8 cellular contexts compared by ENCODE assay signal in the genomic region with DNA sequence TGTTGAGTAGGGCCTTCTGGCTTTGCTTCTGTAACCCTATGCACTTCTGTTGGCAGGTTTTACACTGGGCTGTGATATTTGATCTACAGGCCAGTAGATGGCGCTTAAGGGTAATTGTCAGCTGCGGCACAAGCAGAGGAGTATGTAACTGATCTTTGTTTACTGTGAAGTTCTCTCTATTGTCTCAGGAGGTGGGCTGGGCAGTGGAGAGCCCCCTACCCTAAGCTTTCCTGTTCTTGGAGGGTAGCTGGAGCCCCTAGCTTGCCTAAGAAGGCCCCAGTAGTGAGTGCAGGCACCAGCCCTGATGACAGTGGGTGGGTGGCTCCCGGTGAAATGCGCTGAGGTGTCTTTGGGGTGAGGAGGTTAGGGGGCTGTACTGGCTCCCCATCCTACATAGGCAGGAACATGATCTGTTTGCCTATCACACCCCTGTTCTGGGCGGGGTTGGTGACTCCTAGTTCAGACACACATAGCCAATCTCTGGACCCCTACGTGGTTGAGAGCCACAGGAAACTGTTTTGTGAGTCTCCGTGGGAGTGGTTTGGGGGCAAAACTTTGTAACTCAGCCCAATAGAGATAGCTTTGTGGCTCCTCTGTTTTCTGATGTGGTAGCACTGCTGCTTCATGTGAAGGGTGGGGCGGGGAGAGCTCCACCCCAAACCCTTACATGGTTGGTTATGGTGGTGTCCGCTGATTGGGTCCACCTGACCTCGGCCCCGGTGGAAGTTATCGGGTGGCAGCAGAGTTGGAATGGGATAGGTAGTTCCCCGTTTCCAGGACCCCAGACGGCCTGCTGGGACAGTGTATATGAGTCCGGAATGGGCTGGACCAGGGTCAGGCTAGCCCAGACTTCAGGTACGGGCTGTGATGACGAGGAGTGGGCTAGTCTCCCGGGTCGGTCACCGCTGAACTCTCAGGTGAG.
A peak's percentile ranks its signal among the peaks of the same experiment; 100 is the strongest.
DNase-seq lines count a peak whose midpoint lies in the region; ATAC-seq, FAIRE-seq and TF ChIP-seq lines count a peak whose summit lies in the region.

No MANE protein-coding gene starts in this region.

- peak overlapping the region; percentile 36 for H2AFZ ChIP-seq in mesenchymal stem cell (ENCODE audit: low read depth, low read length)

- no peak for TF ChIP-seq POLR2A in GM12891 (IDR thresholded peaks at IDR 0.05; ENCODE audit: low read depth, low read length)

- H3K14ac ChIP-seq in mesenchymal stem cell (ENCODE audit: low read length in 2 of 2) = no peak overlapping the region

- H3K36me3 ChIP-seq in endodermal cell (ENCODE audit: control insufficient read depth, insufficient read depth, low read length) = no peaks in the 10 kb centered on the region
- no peaks in the 10 kb centered on the region for H3K36me3 ChIP-seq in mesenchymal stem cell (ENCODE audit: control insufficient read depth in 1 of 2, insufficient read depth in 2 of 2, low read depth in 1 of 2, low read length in 2 of 2)

- CTCF ChIA-PET in activated CD4-positive, alpha-beta memory T cell treated with anti-CD3 and anti-CD28 coated beads, Interleukin-2, amount 10 ng/mL, durations not matched to agents 7 days and 5 days (lab: Charles Lee) = interaction anchor here (0.6 to 4.0 kb wide), 39 partner anchors 13 to 581 kb away, joined by 3 to 91 read pairs (median 5); partner anchors contain the start of genes SLFN11, SLFN12L, SLFN13 and TAF15

- no peaks in the 10 kb centered on the region for H3K9me3 ChIP-seq in endodermal cell (ENCODE audit: control insufficient read depth, low read length)
- H3K9me3 ChIP-seq in mesenchymal stem cell (ENCODE audit: control insufficient read depth, low read length) = peaks cover 3% of the 10 kb centered on the region

- no peak overlapping the region for H2BK5ac ChIP-seq in mesenchymal stem cell (ENCODE audit: low read depth, low read length, poor library complexity, severe bottlenecking)

- H2BK120ac ChIP-seq in mesenchymal stem cell (ENCODE audit: low read depth, low read length) = no peak overlapping the region

- no peak overlapping the region for H4K91ac ChIP-seq in mesenchymal stem cell (ENCODE audit: low read length)

- peaks cover 42% of the 10 kb centered on the region for H3K4me1 Mint-ChIP-seq in activated CD4-positive, alpha-beta memory T cell treated with anti-CD3 and anti-CD28 coated beads, Interleukin-2, amount 10 ng/mL, durations not matched to agents 7 days and 5 days
- H3K4me1 Mint-ChIP-seq in endodermal cell = peaks cover 24% of the 10 kb centered on the region

- H3K9ac ChIP-seq in endodermal cell (ENCODE audit: extremely low read depth, low read length, poor library complexity, severe bottlenecking) (no peak overlapping the region), mesenchymal stem cell (ENCODE audit: low read length) (peak overlapping the region; percentile 68)

- H3K27ac ChIP-seq in endodermal cell (ENCODE audit: low read depth, low read length) (no peak overlapping the region), mesenchymal stem cell (ENCODE audit: low read length, poor library complexity, severe bottlenecking) (no peak overlapping the region)

- H3K4me3 ChIP-seq in endodermal cell (ENCODE audit: low read length) (no peak overlapping the region), mesenchymal stem cell (ENCODE audit: insufficient read depth in 1 of 2, low read depth in 1 of 2, low read length in 2 of 2) (peak overlapping the region in 1 of 2 experiments; percentile 59)

- no peaks in the 10 kb centered on the region for H3K79me1 ChIP-seq in mesenchymal stem cell (replicated peaks; ENCODE audit: low read length, poor library complexity, severe bottlenecking)

- no peak overlapping the region for H2BK12ac ChIP-seq in mesenchymal stem cell (ENCODE audit: low read length in 2 of 2)

- H4K8ac ChIP-seq in mesenchymal stem cell (ENCODE audit: low read length) = no peak overlapping the region

- no peak overlapping the region for H3K4ac ChIP-seq in mesenchymal stem cell (ENCODE audit: low read depth in 1 of 2, low read length in 2 of 2)

- H3K4me1 ChIP-seq in endodermal cell (ENCODE audit: control insufficient read depth, insufficient read depth, low read length) (peaks cover 2% of the 10 kb centered on the region), mesenchymal stem cell (ENCODE audit: control insufficient read depth, insufficient read depth, low read depth, low read length) (peaks cover 4% of the 10 kb centered on the region)

- no peak overlapping the region for H3K18ac ChIP-seq in mesenchymal stem cell (ENCODE audit: low read depth in 1 of 2, low read length in 2 of 2)

- peak; percentile 97 for FAIRE-seq in GM12891 (lab: Jason Lieb, UNC)

- H3K23ac ChIP-seq in mesenchymal stem cell (ENCODE audit: low read length in 2 of 2) = no peak overlapping the region

- peak overlapping the region; percentile 83 for H3K4me3 Mint-ChIP-seq in activated CD4-positive, alpha-beta memory T cell treated with anti-CD3 and anti-CD28 coated beads, Interleukin-2, amount 10 ng/mL, durations not matched to agents 7 days and 5 days
- H3K4me3 Mint-ChIP-seq in endodermal cell = peak overlapping the region; percentile 66

- H2BK15ac ChIP-seq in mesenchymal stem cell (ENCODE audit: low read depth, poor library complexity, severe bottlenecking) = peak overlapping the region; percentile 63

- peak overlapping the region; percentile 90 for H3K27ac Mint-ChIP-seq in activated CD4-positive, alpha-beta memory T cell treated with anti-CD3 and anti-CD28 coated beads, Interleukin-2, amount 10 ng/mL, durations not matched to agents 7 days and 5 days
- peak overlapping the region; percentile 65 for H3K27ac Mint-ChIP-seq in endodermal cell

- peaks cover 9% of the 10 kb centered on the region for H3K9me3 Mint-ChIP-seq in activated CD4-positive, alpha-beta memory T cell treated with anti-CD3 and anti-CD28 coated beads, Interleukin-2, amount 10 ng/mL, durations not matched to agents 7 days and 5 days
- no peaks in the 10 kb centered on the region for H3K9me3 Mint-ChIP-seq in endodermal cell

- peak; percentile 87 for TF ChIP-seq CTCF in endodermal cell (conservative IDR thresholded peaks at IDR 0.05)

- peaks cover 10% of the 10 kb centered on the region for H3K36me3 Mint-ChIP-seq in activated CD4-positive, alpha-beta memory T cell treated with anti-CD3 and anti-CD28 coated beads, Interleukin-2, amount 10 ng/mL, durations not matched to agents 7 days and 5 days (ENCODE audit: low read depth)
- no peaks in the 10 kb centered on the region for H3K36me3 Mint-ChIP-seq in endodermal cell (ENCODE audit: low read depth)

- POLR2A ChIA-PET in activated CD4-positive, alpha-beta memory T cell treated with anti-CD3 and anti-CD28 coated beads, Interleukin-2, amount 10 ng/mL, durations not matched to agents 7 days and 5 days (lab: Charles Lee) = interaction anchor here (0.6 to 6.4 kb wide), 28 partner anchors 9 to 497 kb away, joined by 3 to 141 read pairs (median 4); partner anchors contain the start of genes PEX12, SLFN11, SLFN12L and SLFN13

- H3K27me3 ChIP-seq in endodermal cell (ENCODE audit: control insufficient read depth, insufficient read depth, low read length, poor library complexity, severe bottlenecking) = no peaks in the 10 kb centered on the region
- H3K27me3 ChIP-seq in mesenchymal stem cell (ENCODE audit: control insufficient read depth in 1 of 2, insufficient read depth in 1 of 2, low read length in 2 of 2) = peaks cover 0 to 25% of the 10 kb centered on the region in 2 experiments

- no peak overlapping the region for H2AK5ac ChIP-seq in mesenchymal stem cell (ENCODE audit: low read length, severe bottlenecking)

- peaks cover 3% of the 10 kb centered on the region for H3K27me3 Mint-ChIP-seq in activated CD4-positive, alpha-beta memory T cell treated with anti-CD3 and anti-CD28 coated beads, Interleukin-2, amount 10 ng/mL, durations not matched to agents 7 days and 5 days
- peaks cover 19% of the 10 kb centered on the region for H3K27me3 Mint-ChIP-seq in endodermal cell (ENCODE audit: insufficient read depth)

- peak; percentile 55 for ATAC-seq in HG03108 (IDR thresholded peaks at IDR 0.05; ENCODE audit: unreplicated experiment)

- DNase-seq in GM12891 (ENCODE audit: insufficient read length, low spot score) (peak; percentile 26), NCI-H748 (lab: John Stamatoyannopoulos, UW; ENCODE audit: unreplicated experiment) (peak; percentile 55), endodermal cell (peak; percentile 87), mesenchymal stem cell (peak; percentile 68), OCI-M2 (lab: John Stamatoyannopoulos, UW; ENCODE audit: unreplicated experiment) (no peak)
- DNase-seq in activated CD4-positive, alpha-beta memory T cell treated with anti-CD3 and anti-CD28 coated beads, Interleukin-2, amount 10 ng/mL, durations not matched to agents 7 days and 5 days = peak; percentile 84
- peak; percentile 68 for DNase-seq in stimulated activated CD8-positive, alpha-beta memory T cell treated with anti-CD3 and anti-CD28 coated beads, Interleukin-12 subunit alpha, Interleukin-12 subunit beta, amount 100 ng/mL, for 4 hours (ENCODE audit: low read depth)

- peak overlapping the region; percentile 37 for H3K4me2 ChIP-seq in mesenchymal stem cell (ENCODE audit: low read length, poor library complexity, severe bottlenecking)

- WGBS in endodermal cell (ENCODE audit: insufficient coverage in 1 of 2, insufficient read length in 1 of 2), 2 experiments = 77 to 84% methylated on average over 11 to 20 of the region's 20 CpGs
- 11% methylated on average over 19 of the region's 20 CpGs for WGBS in mesenchymal stem cell

TF ChIP-seq in GM12891, 5 proteins besides CTCF, POLR2A, EP300 and RAD21:
- TF ChIP-seq TAF1 (IDR thresholded peaks at IDR 0.05; ENCODE audit: low read depth, low read length) (no peak), PAX5 (IDR thresholded peaks at IDR 0.05; ENCODE audit: insufficient read depth, low read length, severe bottlenecking) (no peak), POU2F2 (IDR thresholded peaks at IDR 0.05; ENCODE audit: low read depth, low read length) (no peak), SPI1 (IDR thresholded peaks at IDR 0.05; ENCODE audit: low read depth, low read length) (no peak), POLR2AphosphoS5 (IDR thresholded peaks at IDR 0.05; ENCODE audit: low read depth, low read length) (no peak)
